16 cellular contexts compared by ENCODE assay signal in genomic region chr1:63261736-63262142, GRCh38.
DNase-seq lines count a peak whose midpoint lies in the region; ATAC-seq and TF ChIP-seq lines count a peak whose summit lies in the region.
"Had no signal": no experiment of that assay in that cellular context is flagged by ENCODE, and none has a peak within 500 bp of the region (broad histone marks: within the 10 kb centered on the region; RNA-seq: fewer than 3 reads in every experiment).

No MANE protein-coding gene starts in this region.

- no peak overlapping the region for H3K4me3 Mint-ChIP-seq in activated T-helper 1 cell treated with anti-CD3 and anti-CD28 coated beads, Interleukin-12 subunit alpha, Interleukin-12 subunit beta, Interleukin-2, Interleukin-4 antibody, amounts not matched to agents 30 ng/mL and 10 ng/mL and 1 ng/mL, durations not matched to agents 14 hours and 24 hours and 36 hours
- H3K4me3 Mint-ChIP-seq: CD4-positive, CD25-positive, alpha-beta regulatory T cell; neural progenitor cell; stimulated activated memory B cell treated with anti-CD40 and anti-IgM and Interleukin-4, amounts not matched to agents 10 μg/mL and 1 μg/mL and 100 μg/mL, for 72 hours had no signal

- H3K4me1 Mint-ChIP-seq in activated T-helper 1 cell treated with anti-CD3 and anti-CD28 coated beads, Interleukin-12 subunit alpha, Interleukin-12 subunit beta, Interleukin-2, Interleukin-4 antibody, amounts not matched to agents 30 ng/mL and 10 ng/mL and 1 ng/mL, durations not matched to agents 14 hours and 24 hours and 36 hours (ENCODE audit: low read depth) = no peaks in the 10 kb centered on the region
- H3K4me1 Mint-ChIP-seq: CD4-positive, CD25-positive, alpha-beta regulatory T cell; stimulated activated memory B cell treated with anti-CD40 and anti-IgM and Interleukin-4, amounts not matched to agents 10 μg/mL and 1 μg/mL and 100 μg/mL, for 72 hours had no signal

- in situ Hi-C loops in SK-MEL-5 (cut with HindIII; ENCODE audit: low pct_unique_long_range_greater_than_20kb, low sequenced_read_pairs) = no loop called here

- H3K9me3 Mint-ChIP-seq in activated T-helper 1 cell treated with anti-CD3 and anti-CD28 coated beads, Interleukin-12 subunit alpha, Interleukin-12 subunit beta, Interleukin-2, Interleukin-4 antibody, amounts not matched to agents 30 ng/mL and 10 ng/mL and 1 ng/mL, durations not matched to agents 14 hours and 24 hours and 36 hours = no peaks in the 10 kb centered on the region
- H3K9me3 Mint-ChIP-seq: neural progenitor cell; stimulated activated memory B cell treated with anti-CD40 and anti-IgM and Interleukin-4, amounts not matched to agents 10 μg/mL and 1 μg/mL and 100 μg/mL, for 72 hours had no signal

- intact Hi-C loops in activated T-helper 1 cell treated with anti-CD3 and anti-CD28 coated beads, Interleukin-12 subunit alpha, Interleukin-12 subunit beta, Interleukin-2, Interleukin-4 antibody, amounts not matched to agents 30 ng/mL and 10 ng/mL and 1 ng/mL, durations not matched to agents 14 hours and 24 hours and 36 hours (cut with micrococcal nuclease) = loop anchor here (10.0 kb wide), 1 partner anchor 987 kb away; no protein-coding TSS in a partner anchor

- DNase-seq in DMS 273 (lab: John Stamatoyannopoulos, UW; ENCODE audit: unreplicated experiment) = peak; percentile 81
- DNase-seq in DMS 273 treated with DMSO at 0.1 percent for 48 hours (lab: John Stamatoyannopoulos, UW) = no peak
- peak; percentile 1 for DNase-seq in HFF-Myc (ENCODE audit: extremely low read depth, low read depth)
- DNase-seq in SK-MEL-5 (ENCODE audit: low read depth, low spot score) = peak; percentile 99
- DNase-seq in foreskin melanocyte = peak; percentile 93
- no peak for DNase-seq in retina
- DNase-seq in activated T-helper 1 cell treated with anti-CD3 and anti-CD28 coated beads, Interleukin-12 subunit alpha, Interleukin-12 subunit beta, Interleukin-2, Interleukin-4 antibody, amounts not matched to agents 30 ng/mL and 10 ng/mL and 1 ng/mL, durations not matched to agents 14 hours and 24 hours and 36 hours (ENCODE audit: low spot score) = no peak
- DNase-seq: CD4-positive, CD25-positive, alpha-beta regulatory T cell; dorsolateral prefrontal cortex; NCI-H1417 treated with DMSO at 0.1 percent for 48 hours; NCI-H526 treated with DMSO at 0.1 percent for 48 hours; sigmoid colon had no signal

- no peak for TF ChIP-seq CTCF in HFF-Myc (IDR thresholded peaks at IDR 0.05; ENCODE audit: low read depth, low read length, missing control alignments)

- no peak overlapping the region for H3K27ac Mint-ChIP-seq in activated T-helper 1 cell treated with anti-CD3 and anti-CD28 coated beads, Interleukin-12 subunit alpha, Interleukin-12 subunit beta, Interleukin-2, Interleukin-4 antibody, amounts not matched to agents 30 ng/mL and 10 ng/mL and 1 ng/mL, durations not matched to agents 14 hours and 24 hours and 36 hours
- H3K27ac Mint-ChIP-seq: CD4-positive, CD25-positive, alpha-beta regulatory T cell; neural progenitor cell; stimulated activated memory B cell treated with anti-CD40 and anti-IgM and Interleukin-4, amounts not matched to agents 10 μg/mL and 1 μg/mL and 100 μg/mL, for 72 hours had no signal

- H3K36me3 Mint-ChIP-seq in activated T-helper 1 cell treated with anti-CD3 and anti-CD28 coated beads, Interleukin-12 subunit alpha, Interleukin-12 subunit beta, Interleukin-2, Interleukin-4 antibody, amounts not matched to agents 30 ng/mL and 10 ng/mL and 1 ng/mL, durations not matched to agents 14 hours and 24 hours and 36 hours (ENCODE audit: low read depth) = no peaks in the 10 kb centered on the region
- H3K36me3 Mint-ChIP-seq: CD4-positive, CD25-positive, alpha-beta regulatory T cell; neural progenitor cell; stimulated activated memory B cell treated with anti-CD40 and anti-IgM and Interleukin-4, amounts not matched to agents 10 μg/mL and 1 μg/mL and 100 μg/mL, for 72 hours had no signal

- H3K4me3 ChIP-seq in HFF-Myc (replicated peaks; ENCODE audit: low read depth, low read length) = no peak overlapping the region
- H3K4me3 ChIP-seq: dorsolateral prefrontal cortex, neural progenitor cell, sigmoid colon, SJSA1 had no signal

- peaks cover 2% of the 10 kb centered on the region for H3K27me3 Mint-ChIP-seq in activated T-helper 1 cell treated with anti-CD3 and anti-CD28 coated beads, Interleukin-12 subunit alpha, Interleukin-12 subunit beta, Interleukin-2, Interleukin-4 antibody, amounts not matched to agents 30 ng/mL and 10 ng/mL and 1 ng/mL, durations not matched to agents 14 hours and 24 hours and 36 hours (ENCODE audit: insufficient read depth)

- no peak for ATAC-seq in HG03460 (IDR thresholded peaks at IDR 0.05; ENCODE audit: unreplicated experiment)
- ATAC-seq: stimulated activated memory B cell treated with anti-CD40 and anti-IgM and Interleukin-4, amounts not matched to agents 10 μg/mL and 1 μg/mL and 100 μg/mL, for 72 hours had no signal

Comparison
In these comparisons a context has a peak if more than half of its experiments do, and no peak if none do; other contexts are left out.
1. DNase-seq: peak in DMS 273 (single experiment), HFF-Myc (single experiment), SK-MEL-5 (single experiment) and foreskin melanocyte (single experiment); none in DMS 273 treated with DMSO at 0.1 percent for 48 hours (single experiment), retina (single experiment) and activated T-helper 1 cell treated with anti-CD3 and anti-CD28 coated beads, Interleukin-12 subunit alpha, Interleukin-12 subunit beta, Interleukin-2, Interleukin-4 antibody, amounts not matched to agents 30 ng/mL and 10 ng/mL and 1 ng/mL, durations not matched to agents 14 hours and 24 hours and 36 hours (single experiment).